In genomic region chr20:23294671-23295070, GRCh38 we compare ENCODE assay signal across 24 cellular contexts. TPM values are rescaled to one million over a fixed set of nuclear protein-coding genes. Genes with fewer than 3 reads are reported as not detected.
DNase-seq lines count a peak whose midpoint lies in the region; ATAC-seq and TF ChIP-seq lines count a peak whose summit lies in the region.
"Had no signal": no experiment of that assay in that cellular context is flagged by ENCODE, and none has a peak within 500 bp of the region (broad histone marks: within the 10 kb centered on the region; RNA-seq: fewer than 3 reads in every experiment).

No MANE protein-coding gene starts in this region.

- TF ChIP-seq EP300 in gastroesophageal sphincter (IDR thresholded peaks at IDR 0.05) (no peak), stomach (IDR thresholded peaks at IDR 0.05) (no peak)

- no peaks in the 10 kb centered on the region for H3K79me2 ChIP-seq in smooth muscle cell (ENCODE audit: low read depth)

- DNase-seq in Caco-2 (no peak), Peyer's patch (no peak), stomach (no peak), type B pancreatic cell (ENCODE audit: extremely low spot score, unreplicated experiment) (no peak), smooth muscle cell (lab: John Stamatoyannopoulos, UW; ENCODE audit: unreplicated experiment) (no peak)
- no peak for DNase-seq in activated CD4-positive, alpha-beta T cell treated with anti-CD3 and anti-CD28 coated beads for 48 hours
- DNase-seq: AML-193; CD4-positive, alpha-beta T cell; GOT3; HFFc6; KG1; MG63; NCI-H1105 treated with DMSO at 0.1 percent for 48 hours; NCI-H146; NCI-H2029; NCI-H446; NCI-H526; SJCRH30 had no signal

- H3K27me3 Mint-ChIP-seq in Caco-2 (ENCODE audit: insufficient read depth, unreplicated experiment) (no peaks in the 10 kb centered on the region), type B pancreatic cell (peaks cover 14% of the 10 kb centered on the region)

- WGBS in gastroesophageal sphincter (ENCODE audit: low coverage in 1 of 2), 2 donors: 91% methylated on average over 7 of the region's 10 CpGs; no CpG with 5 or more reads in 1 of the 2 donors
- WGBS in stomach, 5 donors: 89 to 95% (median 93%) methylated on average over 10 of the region's 10 CpGs
- WGBS in smooth muscle cell (ENCODE audit: low lambda C conversion rate): 97% methylated on average over 10 of the region's 10 CpGs

- no peak overlapping the region for H3K4me2 ChIP-seq in smooth muscle cell
- H3K4me2 ChIP-seq: A549; BLaER1 treated with 17β-estradiol and CSF1 and Interleukin-3, amounts not matched to agents 10 nM and 100 nM had no signal

- TF ChIP-seq CTCF in Caco-2 (IDR thresholded peaks at IDR 0.05; ENCODE audit: insufficient read depth in 1 of 2, low read depth in 1 of 2, low read length in 1 of 2, severe bottlenecking in 1 of 2, unreplicated experiment in 1 of 2) (no peak), Peyer's patch (IDR thresholded peaks at IDR 0.05) (no peak), gastroesophageal sphincter (IDR thresholded peaks at IDR 0.05) (no peak), stomach (IDR thresholded peaks at IDR 0.05) (no peak), type B pancreatic cell (conservative IDR thresholded peaks at IDR 0.05) (no peak), smooth muscle cell (IDR thresholded peaks at IDR 0.05; ENCODE audit: borderline replicate concordance, insufficient read depth, poor library complexity, severe bottlenecking) (no peak)

- no peak for ATAC-seq in gastroesophageal sphincter
- ATAC-seq: A549, SK-N-SH treated with all-trans-retinoic acid at 6 μM for 48 hours had no signal

- no peak overlapping the region for H3K9ac ChIP-seq in smooth muscle cell (ENCODE audit: low read depth)
- H3K9ac ChIP-seq: BLaER1 treated with 17β-estradiol and CSF1 and Interleukin-3, amounts not matched to agents 10 nM and 100 nM had no signal

- H3K4me3 Mint-ChIP-seq in Caco-2 (ENCODE audit: unreplicated experiment): no peak overlapping the region
- H3K4me3 Mint-ChIP-seq in type B pancreatic cell: no peak overlapping the region
- H3K4me3 Mint-ChIP-seq: CD4-positive, alpha-beta T cell; HFFc6 had no signal

- CTCF ChIA-PET in Caco-2 (lab: Charles Lee): no interaction called here

- H3K9me3 Mint-ChIP-seq in Caco-2 (ENCODE audit: unreplicated experiment) (peaks cover 2% of the 10 kb centered on the region), type B pancreatic cell (no peaks in the 10 kb centered on the region)
- H3K9me3 Mint-ChIP-seq: CD4-positive, alpha-beta T cell; HFFc6 had no signal

- H2AFZ ChIP-seq in smooth muscle cell (ENCODE audit: low read depth): no peak overlapping the region

- POLR2A ChIA-PET in Caco-2 (lab: Charles Lee): no interaction called here

- H3K4me1 ChIP-seq in Caco-2 (peaks cover 14% of the 10 kb centered on the region), Peyer's patch (no peaks in the 10 kb centered on the region), gastroesophageal sphincter (peaks cover 0 to 27% (median 10%) of the 10 kb centered on the region in 3 donors), stomach (peaks cover 0 to 31% (median 10%) of the 10 kb centered on the region in 4 donors), smooth muscle cell (ENCODE audit: low read depth) (peaks cover 21% of the 10 kb centered on the region)
- H3K4me1 ChIP-seq: A549, HAP-1 had no signal

- intact Hi-C loops in Caco-2 (cut with micrococcal nuclease; ENCODE audit: unreplicated experiment): no loop called here
- intact Hi-C loops in stomach (cut with DNase I; ENCODE audit: low total_unique reads): no loop called here

- no peaks in the 10 kb centered on the region for H4K20me1 ChIP-seq in smooth muscle cell (ENCODE audit: low read depth)
- H4K20me1 ChIP-seq: BLaER1 treated with 17β-estradiol and CSF1 and Interleukin-3, amounts not matched to agents 10 nM and 100 nM had no signal

- H3K4me1 Mint-ChIP-seq in Caco-2 (ENCODE audit: low read depth, unreplicated experiment): peaks cover 30% of the 10 kb centered on the region
- H3K4me1 Mint-ChIP-seq in type B pancreatic cell (ENCODE audit: unreplicated experiment): peaks cover 29% of the 10 kb centered on the region

- H3K9me3 ChIP-seq in Caco-2 (no peaks in the 10 kb centered on the region), Peyer's patch (no peaks in the 10 kb centered on the region), gastroesophageal sphincter (no peaks in the 10 kb centered on the region), stomach (no peaks in the 10 kb centered on the region), smooth muscle cell (replicated peaks; ENCODE audit: low read depth) (no peaks in the 10 kb centered on the region)
- H3K9me3 ChIP-seq: A549, HAP-1, MG63, SJCRH30 had no signal

- no peaks in the 10 kb centered on the region for H3K27me3 ChIP-seq in Caco-2 (replicated peaks; ENCODE audit: control insufficient read depth, insufficient read depth, low read length)
- no peaks in the 10 kb centered on the region for H3K27me3 ChIP-seq in Peyer's patch
- H3K27me3 ChIP-seq in gastroesophageal sphincter: peaks cover 5% of the 10 kb centered on the region
- no peaks in the 10 kb centered on the region for H3K27me3 ChIP-seq in stomach
- no peaks in the 10 kb centered on the region for H3K27me3 ChIP-seq in smooth muscle cell (ENCODE audit: low read depth)
- H3K27me3 ChIP-seq: MG63, SJCRH30 had no signal

- TF ChIP-seq POLR2A in Peyer's patch (IDR thresholded peaks at IDR 0.05): no peak
- no peak for TF ChIP-seq POLR2A in gastroesophageal sphincter (IDR thresholded peaks at IDR 0.05)
- no peak for TF ChIP-seq POLR2A in stomach (IDR thresholded peaks at IDR 0.05)

- peaks cover 3% of the 10 kb centered on the region for H3F3A ChIP-seq in smooth muscle cell (ENCODE audit: low read depth)

- H3K27ac ChIP-seq in Peyer's patch (peak overlapping the region in 3 of 4 donors; percentile 5 to 72 (median 71)), gastroesophageal sphincter (peak overlapping the region in 3 of 4 donors; percentile 60 to 71 (median 71)), stomach (peak overlapping the region in 4 of 5 donors; percentile 52 to 79 (median 66)), smooth muscle cell (ENCODE audit: low read depth) (no peak overlapping the region)
- H3K27ac ChIP-seq: A549; BLaER1 treated with 17β-estradiol and CSF1 and Interleukin-3, amounts not matched to agents 10 nM and 100 nM; RWPE1; SJCRH30 had no signal

- no TSS peak for BruUV-seq in Caco-2 (replicated peaks; lab: Mats Ljungman, UMichigan)

- no peaks in the 10 kb centered on the region for H3K36me3 ChIP-seq in Caco-2 (ENCODE audit: control insufficient read depth, insufficient read depth, low read length)
- H3K36me3 ChIP-seq in Peyer's patch: no peaks in the 10 kb centered on the region
- no peaks in the 10 kb centered on the region for H3K36me3 ChIP-seq in gastroesophageal sphincter
- H3K36me3 ChIP-seq in stomach: no peaks in the 10 kb centered on the region
- H3K36me3 ChIP-seq in smooth muscle cell (ENCODE audit: low read depth): no peaks in the 10 kb centered on the region
- H3K36me3 ChIP-seq: BLaER1 treated with 17β-estradiol and CSF1 and Interleukin-3, amounts not matched to agents 10 nM and 100 nM; HAP-1; MG63; SJCRH30 had no signal

- H3K4me3 ChIP-seq in Caco-2 (ENCODE audit: low read depth, low read length) (no peak overlapping the region), Peyer's patch (no peak overlapping the region), gastroesophageal sphincter (no peak overlapping the region), stomach (no peak overlapping the region), smooth muscle cell (no peak overlapping the region)
- H3K4me3 ChIP-seq: A549; BLaER1 treated with 17β-estradiol and CSF1 and Interleukin-3, amounts not matched to agents 10 nM and 100 nM; HAP-1; MG63; SJCRH30 had no signal

- peak overlapping the region; percentile 12 for H3K27ac Mint-ChIP-seq in Caco-2 (ENCODE audit: unreplicated experiment)
- no peak overlapping the region for H3K27ac Mint-ChIP-seq in type B pancreatic cell
- H3K27ac Mint-ChIP-seq: CD4-positive, alpha-beta T cell; HFFc6 had no signal

- H3K36me3 Mint-ChIP-seq in Caco-2 (ENCODE audit: insufficient read depth, unreplicated experiment) (no peaks in the 10 kb centered on the region), type B pancreatic cell (no peaks in the 10 kb centered on the region)

RNA-seq across cellular contexts. Expression of gene NXT1, which starts 55.9 kb away (rescaled TPM):
- total RNA-seq in Caco-2 (2022) (33.6 and 34.1 TPM in 2 replicates), Peyer's patch (10 to 100 TPM in 1 of 4 donors, 1 to 10 TPM in 3; 5.4 to 23.1 (median 7.9) TPM), gastroesophageal sphincter (10 to 100 TPM; 21.3 to 42.0 (median 26.5) TPM), stomach (10 to 100 TPM in 1 of 5 donors, 1 to 10 TPM in 4; 2.3 to 17.6 (median 9.0) TPM), type B pancreatic cell (ENCODE audit: low replicate concordance) (22.3 and 25.7 TPM in 2 replicates), smooth muscle cell (43.7 and 49.6 TPM in 2 replicates)
- polyA plus RNA-seq in stomach (10 to 100 TPM; 22.1 to 24.8 (median 22.2) TPM), smooth muscle cell (45.3 and 46.1 TPM in 2 replicates)
